1 cellular context compared by ENCODE assay signal in the genomic region with DNA sequence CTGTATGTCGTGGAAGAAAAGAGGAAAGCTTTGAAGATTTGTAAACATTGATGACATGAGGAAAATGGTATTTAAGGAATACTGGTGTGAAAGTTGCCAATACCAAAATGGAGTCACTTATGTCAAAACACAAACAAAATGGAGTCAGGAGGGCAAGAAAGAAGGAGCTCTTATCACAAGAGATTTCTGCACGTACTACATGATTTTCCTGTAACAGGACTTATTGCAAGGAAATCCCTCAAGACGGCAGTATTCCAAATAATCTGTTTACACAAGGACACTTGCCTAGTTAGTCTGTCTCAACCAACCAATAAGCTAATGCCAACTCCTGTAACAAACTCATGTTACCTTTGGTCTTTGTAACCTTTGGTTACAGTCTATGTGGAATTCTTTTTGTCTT.
A peak's percentile ranks its signal among the peaks of the same experiment; 100 is the strongest.
TF ChIP-seq lines count a peak whose summit lies in the region.

No MANE protein-coding gene starts in this region.

TF ChIP-seq in K562, 482 proteins besides CTCF, POLR2A, EP300 and RAD21 (continued from another document and continues in another):
- TF ChIP-seq, protein P1, sequence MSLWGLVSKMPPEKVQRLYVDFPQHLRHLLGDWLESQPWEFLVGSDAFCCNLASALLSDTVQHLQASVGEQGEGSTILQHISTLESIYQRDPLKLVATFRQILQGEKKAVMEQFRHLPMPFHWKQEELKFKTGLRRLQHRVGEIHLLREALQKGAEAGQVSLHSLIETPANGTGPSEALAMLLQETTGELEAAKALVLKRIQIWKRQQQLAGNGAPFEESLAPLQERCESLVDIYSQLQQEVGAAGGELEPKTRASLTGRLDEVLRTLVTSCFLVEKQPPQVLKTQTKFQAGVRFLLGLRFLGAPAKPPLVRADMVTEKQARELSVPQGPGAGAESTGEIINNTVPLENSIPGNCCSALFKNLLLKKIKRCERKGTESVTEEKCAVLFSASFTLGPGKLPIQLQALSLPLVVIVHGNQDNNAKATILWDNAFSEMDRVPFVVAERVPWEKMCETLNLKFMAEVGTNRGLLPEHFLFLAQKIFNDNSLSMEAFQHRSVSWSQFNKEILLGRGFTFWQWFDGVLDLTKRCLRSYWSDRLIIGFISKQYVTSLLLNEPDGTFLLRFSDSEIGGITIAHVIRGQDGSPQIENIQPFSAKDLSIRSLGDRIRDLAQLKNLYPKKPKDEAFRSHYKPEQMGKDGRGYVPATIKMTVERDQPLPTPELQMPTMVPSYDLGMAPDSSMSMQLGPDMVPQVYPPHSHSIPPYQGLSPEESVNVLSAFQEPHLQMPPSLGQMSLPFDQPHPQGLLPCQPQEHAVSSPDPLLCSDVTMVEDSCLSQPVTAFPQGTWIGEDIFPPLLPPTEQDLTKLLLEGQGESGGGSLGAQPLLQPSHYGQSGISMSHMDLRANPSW (CRISPR knock-in tag; IDR thresholded peaks at IDR 0.05): no peak
- TF ChIP-seq, protein P2, sequence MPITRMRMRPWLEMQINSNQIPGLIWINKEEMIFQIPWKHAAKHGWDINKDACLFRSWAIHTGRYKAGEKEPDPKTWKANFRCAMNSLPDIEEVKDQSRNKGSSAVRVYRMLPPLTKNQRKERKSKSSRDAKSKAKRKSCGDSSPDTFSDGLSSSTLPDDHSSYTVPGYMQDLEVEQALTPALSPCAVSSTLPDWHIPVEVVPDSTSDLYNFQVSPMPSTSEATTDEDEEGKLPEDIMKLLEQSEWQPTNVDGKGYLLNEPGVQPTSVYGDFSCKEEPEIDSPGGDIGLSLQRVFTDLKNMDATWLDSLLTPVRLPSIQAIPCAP (CRISPR knock-in tag; IDR thresholded peaks at IDR 0.05; ENCODE audit: borderline replicate concordance): no peak
- TF ChIP-seq, protein P3, sequence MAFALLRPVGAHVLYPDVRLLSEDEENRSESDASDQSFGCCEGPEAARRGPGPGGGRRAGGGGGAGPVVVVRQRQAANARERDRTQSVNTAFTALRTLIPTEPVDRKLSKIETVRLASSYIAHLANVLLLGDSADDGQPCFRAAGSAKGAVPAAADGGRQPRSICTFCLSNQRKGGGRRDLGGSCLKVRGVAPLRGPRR (CRISPR knock-in tag; IDR thresholded peaks at IDR 0.05): 0 out of 2 replicates have a peak, but pooled peaks have one; percentile 39
- TF ChIP-seq KLF6 (CRISPR knock-in tag; IDR thresholded peaks at IDR 0.05; ENCODE audit: borderline replicate concordance) (peak; percentile 95), ZC3H11A (IDR thresholded peaks at IDR 0.05; ENCODE audit: low read depth, low read length) (no peak), MAFG (tag; conservative IDR thresholded peaks at IDR 0.05) (0 out of 2 replicates have a peak, but pooled peaks have one; percentile 22), PTRF (tag; IDR thresholded peaks at IDR 0.05) (peak; percentile 96), SRF (CRISPR knock-in tag; IDR thresholded peaks at IDR 0.05) (0 out of 4 replicates have a peak, but pooled peaks of 1 of the 2 experiments have one; percentile 39), ZNF121 (CRISPR knock-in tag; conservative IDR thresholded peaks at IDR 0.05) (no peak), PHF8 (IDR thresholded peaks at IDR 0.05; ENCODE audit: borderline replicate concordance, low read length) (no peak), NR2C2 (CRISPR knock-in tag; IDR thresholded peaks at IDR 0.05) (no peak), NR2C2 (tag; IDR thresholded peaks at IDR 0.05) (peak; percentile 51), TEAD2 (tag; IDR thresholded peaks at IDR 0.05) (peak; percentile 91), ZNF583 (CRISPR knock-in tag; IDR thresholded peaks at IDR 0.05) (peak; percentile 88; the same call in 1 of the 2 replicates), ZNF354B (CRISPR knock-in tag; IDR thresholded peaks at IDR 0.05) (peak; percentile 71; the same call in 1 of the 2 replicates), HIVEP1 (CRISPR knock-in tag; IDR thresholded peaks at IDR 0.05) (peak; percentile 92), NFXL1 (CRISPR knock-in tag; IDR thresholded peaks at IDR 0.05) (peak; percentile 80), MEF2D (tag; conservative IDR thresholded peaks at IDR 0.05; ENCODE audit: low read depth) (peak; percentile 95), ZNF311 (CRISPR knock-in tag; IDR thresholded peaks at IDR 0.05) (peak; percentile 79; the same call in 1 of the 2 replicates), ZNF232 (CRISPR knock-in tag; IDR thresholded peaks at IDR 0.05) (no peak), HDAC2 (IDR thresholded peaks at IDR 0.05) (no peak), BDP1 (IDR thresholded peaks at IDR 0.05; ENCODE audit: insufficient read depth, insufficient read length) (no peak), DDX20 (tag; IDR thresholded peaks at IDR 0.05; ENCODE audit: low read depth) (peak; percentile 97), GTF2A2 (tag; IDR thresholded peaks at IDR 0.05) (peak; percentile 90), RFX7 (CRISPR knock-in tag; IDR thresholded peaks at IDR 0.05) (0 out of 2 replicates have a peak, but pooled peaks have one; percentile 37), ETS2 (tag; IDR thresholded peaks at IDR 0.05; ENCODE audit: borderline replicate concordance, poor library complexity, severe bottlenecking) (no peak), TAF7 (tag; IDR thresholded peaks at IDR 0.05) (peak; percentile 93), ZNF668 (CRISPR knock-in tag; IDR thresholded peaks at IDR 0.05) (peak; percentile 93), ZKSCAN8 (CRISPR knock-in tag; IDR thresholded peaks at IDR 0.05) (0 out of 2 replicates have a peak, but pooled peaks have one; percentile 52), ZBTB17 (CRISPR knock-in tag; IDR thresholded peaks at IDR 0.05) (peak; percentile 48; the same call in 1 of the 2 replicates), ZFP36 (IDR thresholded peaks at IDR 0.05; ENCODE audit: low read depth, low read length, partially characterized antibody) (no peak), NFIX (CRISPR knock-in tag; IDR thresholded peaks at IDR 0.05; ENCODE audit: low read depth) (peak; percentile 56), HDAC8 (tag; IDR thresholded peaks at IDR 0.05) (peak; percentile 96), ZNF76 (CRISPR knock-in tag; IDR thresholded peaks at IDR 0.05; ENCODE audit: borderline replicate concordance) (0 out of 2 replicates have a peak, but pooled peaks have one; percentile 58), ZSCAN32 (CRISPR knock-in tag; IDR thresholded peaks at IDR 0.05) (peak; percentile 54; the same call in 1 of the 2 replicates), BACH1 (tag; IDR thresholded peaks at IDR 0.05) (peak; percentile 75), NFE2L1 (tag; IDR thresholded peaks at IDR 0.05; ENCODE audit: borderline replicate concordance, low read depth) (peak; percentile 74), SMAD3 (CRISPR knock-in tag; conservative IDR thresholded peaks at IDR 0.05) (peak; percentile 89), ZNF347 (CRISPR knock-in tag; IDR thresholded peaks at IDR 0.05; ENCODE audit: low read depth) (peak; percentile 81), ZNF584 (CRISPR knock-in tag; IDR thresholded peaks at IDR 0.05; ENCODE audit: low read depth) (peak; percentile 73; the same call in 1 of the 2 replicates)
- TF ChIP-seq, protein P4, sequence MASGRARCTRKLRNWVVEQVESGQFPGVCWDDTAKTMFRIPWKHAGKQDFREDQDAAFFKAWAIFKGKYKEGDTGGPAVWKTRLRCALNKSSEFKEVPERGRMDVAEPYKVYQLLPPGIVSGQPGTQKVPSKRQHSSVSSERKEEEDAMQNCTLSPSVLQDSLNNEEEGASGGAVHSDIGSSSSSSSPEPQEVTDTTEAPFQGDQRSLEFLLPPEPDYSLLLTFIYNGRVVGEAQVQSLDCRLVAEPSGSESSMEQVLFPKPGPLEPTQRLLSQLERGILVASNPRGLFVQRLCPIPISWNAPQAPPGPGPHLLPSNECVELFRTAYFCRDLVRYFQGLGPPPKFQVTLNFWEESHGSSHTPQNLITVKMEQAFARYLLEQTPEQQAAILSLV (tag; IDR thresholded peaks at IDR 0.05): peak; percentile 77
- TF ChIP-seq, protein P5, sequence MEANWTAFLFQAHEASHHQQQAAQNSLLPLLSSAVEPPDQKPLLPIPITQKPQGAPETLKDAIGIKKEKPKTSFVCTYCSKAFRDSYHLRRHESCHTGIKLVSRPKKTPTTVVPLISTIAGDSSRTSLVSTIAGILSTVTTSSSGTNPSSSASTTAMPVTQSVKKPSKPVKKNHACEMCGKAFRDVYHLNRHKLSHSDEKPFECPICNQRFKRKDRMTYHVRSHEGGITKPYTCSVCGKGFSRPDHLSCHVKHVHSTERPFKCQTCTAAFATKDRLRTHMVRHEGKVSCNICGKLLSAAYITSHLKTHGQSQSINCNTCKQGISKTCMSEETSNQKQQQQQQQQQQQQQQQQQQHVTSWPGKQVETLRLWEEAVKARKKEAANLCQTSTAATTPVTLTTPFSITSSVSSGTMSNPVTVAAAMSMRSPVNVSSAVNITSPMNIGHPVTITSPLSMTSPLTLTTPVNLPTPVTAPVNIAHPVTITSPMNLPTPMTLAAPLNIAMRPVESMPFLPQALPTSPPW (CRISPR knock-in tag; IDR thresholded peaks at IDR 0.05): 0 out of 2 replicates have a peak, but pooled peaks have one; percentile 17
- TF ChIP-seq, protein P6, sequence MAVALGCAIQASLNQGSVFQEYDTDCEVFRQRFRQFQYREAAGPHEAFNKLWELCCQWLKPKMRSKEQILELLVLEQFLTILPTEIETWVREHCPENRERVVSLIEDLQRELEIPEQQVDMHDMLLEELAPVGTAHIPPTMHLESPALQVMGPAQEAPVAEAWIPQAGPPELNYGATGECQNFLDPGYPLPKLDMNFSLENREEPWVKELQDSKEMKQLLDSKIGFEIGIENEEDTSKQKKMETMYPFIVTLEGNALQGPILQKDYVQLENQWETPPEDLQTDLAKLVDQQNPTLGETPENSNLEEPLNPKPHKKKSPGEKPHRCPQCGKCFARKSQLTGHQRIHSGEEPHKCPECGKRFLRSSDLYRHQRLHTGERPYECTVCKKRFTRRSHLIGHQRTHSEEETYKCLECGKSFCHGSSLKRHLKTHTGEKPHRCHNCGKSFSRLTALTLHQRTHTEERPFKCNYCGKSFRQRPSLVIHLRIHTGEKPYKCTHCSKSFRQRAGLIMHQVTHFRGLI (CRISPR knock-in tag; IDR thresholded peaks at IDR 0.05): peak; percentile 94
- TF ChIP-seq, protein P7, sequence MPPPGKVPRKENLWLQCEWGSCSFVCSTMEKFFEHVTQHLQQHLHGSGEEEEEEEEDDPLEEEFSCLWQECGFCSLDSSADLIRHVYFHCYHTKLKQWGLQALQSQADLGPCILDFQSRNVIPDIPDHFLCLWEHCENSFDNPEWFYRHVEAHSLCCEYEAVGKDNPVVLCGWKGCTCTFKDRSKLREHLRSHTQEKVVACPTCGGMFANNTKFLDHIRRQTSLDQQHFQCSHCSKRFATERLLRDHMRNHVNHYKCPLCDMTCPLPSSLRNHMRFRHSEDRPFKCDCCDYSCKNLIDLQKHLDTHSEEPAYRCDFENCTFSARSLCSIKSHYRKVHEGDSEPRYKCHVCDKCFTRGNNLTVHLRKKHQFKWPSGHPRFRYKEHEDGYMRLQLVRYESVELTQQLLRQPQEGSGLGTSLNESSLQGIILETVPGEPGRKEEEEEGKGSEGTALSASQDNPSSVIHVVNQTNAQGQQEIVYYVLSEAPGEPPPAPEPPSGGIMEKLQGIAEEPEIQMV (tag; conservative IDR thresholded peaks at IDR 0.05; ENCODE audit: low read depth): peak; percentile 82
- TF ChIP-seq, protein P8, sequence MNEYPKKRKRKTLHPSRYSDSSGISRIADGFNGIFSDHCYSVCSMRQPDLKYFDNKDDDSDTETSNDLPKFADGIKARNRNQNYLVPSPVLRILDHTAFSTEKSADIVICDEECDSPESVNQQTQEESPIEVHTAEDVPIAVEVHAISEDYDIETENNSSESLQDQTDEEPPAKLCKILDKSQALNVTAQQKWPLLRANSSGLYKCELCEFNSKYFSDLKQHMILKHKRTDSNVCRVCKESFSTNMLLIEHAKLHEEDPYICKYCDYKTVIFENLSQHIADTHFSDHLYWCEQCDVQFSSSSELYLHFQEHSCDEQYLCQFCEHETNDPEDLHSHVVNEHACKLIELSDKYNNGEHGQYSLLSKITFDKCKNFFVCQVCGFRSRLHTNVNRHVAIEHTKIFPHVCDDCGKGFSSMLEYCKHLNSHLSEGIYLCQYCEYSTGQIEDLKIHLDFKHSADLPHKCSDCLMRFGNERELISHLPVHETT (CRISPR knock-in tag; conservative IDR thresholded peaks at IDR 0.05 in 1 of 2, IDR thresholded peaks at IDR 0.05 in 1 of 2): peak in 1 of 2 experiments; percentile 88; a peak in 1 of 4 replicates
- TF ChIP-seq, protein P9, sequence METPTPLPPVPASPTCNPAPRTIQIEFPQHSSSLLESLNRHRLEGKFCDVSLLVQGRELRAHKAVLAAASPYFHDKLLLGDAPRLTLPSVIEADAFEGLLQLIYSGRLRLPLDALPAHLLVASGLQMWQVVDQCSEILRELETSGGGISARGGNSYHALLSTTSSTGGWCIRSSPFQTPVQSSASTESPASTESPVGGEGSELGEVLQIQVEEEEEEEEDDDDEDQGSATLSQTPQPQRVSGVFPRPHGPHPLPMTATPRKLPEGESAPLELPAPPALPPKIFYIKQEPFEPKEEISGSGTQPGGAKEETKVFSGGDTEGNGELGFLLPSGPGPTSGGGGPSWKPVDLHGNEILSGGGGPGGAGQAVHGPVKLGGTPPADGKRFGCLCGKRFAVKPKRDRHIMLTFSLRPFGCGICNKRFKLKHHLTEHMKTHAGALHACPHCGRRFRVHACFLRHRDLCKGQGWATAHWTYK (CRISPR knock-in tag; IDR thresholded peaks at IDR 0.05): peak; percentile 90
- TF ChIP-seq, protein P10, sequence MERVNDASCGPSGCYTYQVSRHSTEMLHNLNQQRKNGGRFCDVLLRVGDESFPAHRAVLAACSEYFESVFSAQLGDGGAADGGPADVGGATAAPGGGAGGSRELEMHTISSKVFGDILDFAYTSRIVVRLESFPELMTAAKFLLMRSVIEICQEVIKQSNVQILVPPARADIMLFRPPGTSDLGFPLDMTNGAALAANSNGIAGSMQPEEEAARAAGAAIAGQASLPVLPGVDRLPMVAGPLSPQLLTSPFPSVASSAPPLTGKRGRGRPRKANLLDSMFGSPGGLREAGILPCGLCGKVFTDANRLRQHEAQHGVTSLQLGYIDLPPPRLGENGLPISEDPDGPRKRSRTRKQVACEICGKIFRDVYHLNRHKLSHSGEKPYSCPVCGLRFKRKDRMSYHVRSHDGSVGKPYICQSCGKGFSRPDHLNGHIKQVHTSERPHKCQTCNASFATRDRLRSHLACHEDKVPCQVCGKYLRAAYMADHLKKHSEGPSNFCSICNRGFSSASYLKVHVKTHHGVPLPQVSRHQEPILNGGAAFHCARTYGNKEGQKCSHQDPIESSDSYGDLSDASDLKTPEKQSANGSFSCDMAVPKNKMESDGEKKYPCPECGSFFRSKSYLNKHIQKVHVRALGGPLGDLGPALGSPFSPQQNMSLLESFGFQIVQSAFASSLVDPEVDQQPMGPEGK (CRISPR knock-in tag; IDR thresholded peaks at IDR 0.05; ENCODE audit: borderline replicate concordance): peak; percentile 85; the same call in 1 of the 2 replicates
- TF ChIP-seq, protein P11, sequence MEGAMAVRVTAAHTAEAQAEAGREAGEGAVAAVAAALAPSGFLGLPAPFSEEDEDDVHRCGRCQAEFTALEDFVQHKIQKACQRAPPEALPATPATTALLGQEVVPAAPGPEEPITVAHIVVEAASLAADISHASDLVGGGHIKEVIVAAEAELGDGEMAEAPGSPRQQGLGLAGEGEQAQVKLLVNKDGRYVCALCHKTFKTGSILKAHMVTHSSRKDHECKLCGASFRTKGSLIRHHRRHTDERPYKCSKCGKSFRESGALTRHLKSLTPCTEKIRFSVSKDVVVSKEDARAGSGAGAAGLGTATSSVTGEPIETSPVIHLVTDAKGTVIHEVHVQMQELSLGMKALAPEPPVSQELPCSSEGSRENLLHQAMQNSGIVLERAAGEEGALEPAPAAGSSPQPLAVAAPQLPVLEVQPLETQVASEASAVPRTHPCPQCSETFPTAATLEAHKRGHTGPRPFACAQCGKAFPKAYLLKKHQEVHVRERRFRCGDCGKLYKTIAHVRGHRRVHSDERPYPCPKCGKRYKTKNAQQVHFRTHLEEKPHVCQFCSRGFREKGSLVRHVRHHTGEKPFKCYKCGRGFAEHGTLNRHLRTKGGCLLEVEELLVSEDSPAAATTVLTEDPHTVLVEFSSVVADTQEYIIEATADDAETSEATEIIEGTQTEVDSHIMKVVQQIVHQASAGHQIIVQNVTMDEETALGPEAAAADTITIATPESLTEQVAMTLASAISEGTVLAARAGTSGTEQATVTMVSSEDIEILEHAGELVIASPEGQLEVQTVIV (CRISPR knock-in tag; IDR thresholded peaks at IDR 0.05; ENCODE audit: borderline replicate concordance): peak; percentile 81
